ENCODE assay signal across 26 cellular contexts in the genomic region with DNA sequence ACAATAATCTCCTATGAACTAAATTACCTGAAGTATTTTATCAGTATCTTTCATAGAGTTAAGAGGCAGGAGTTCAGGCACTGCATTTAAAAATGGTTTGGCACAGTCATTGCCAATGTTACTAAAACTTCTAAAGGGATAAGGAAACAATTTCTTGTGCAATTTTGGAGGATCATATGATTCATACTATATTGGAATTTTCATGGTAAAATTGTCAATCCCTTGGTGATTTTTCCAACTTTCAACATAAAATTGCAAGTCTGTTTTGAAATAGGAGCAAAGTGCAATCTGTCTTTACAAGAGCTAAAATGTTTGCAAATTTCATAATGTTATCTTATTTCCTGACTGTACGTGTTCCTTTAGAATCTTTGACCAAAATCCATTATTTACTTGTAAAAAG.
DNase-seq lines count a peak whose midpoint lies in the region; ATAC-seq and TF ChIP-seq lines count a peak whose summit lies in the region.
"Had no signal": no experiment of that assay in that cellular context is flagged by ENCODE, and none has a peak within 500 bp of the region (broad histone marks: within the 10 kb centered on the region; RNA-seq: fewer than 3 reads in every experiment).

No MANE protein-coding gene starts in this region.

- peaks cover 37% of the 10 kb centered on the region for H3K4me1 Mint-ChIP-seq in endodermal cell
- H3K4me1 Mint-ChIP-seq: B cell; CD14-positive monocyte; CD8-positive, alpha-beta memory T cell had no signal

- H3K36me3 ChIP-seq in endodermal cell (ENCODE audit: control insufficient read depth, insufficient read depth, low read length) (no peaks in the 10 kb centered on the region), smooth muscle cell (ENCODE audit: low read depth) (no peaks in the 10 kb centered on the region)
- H3K36me3 ChIP-seq: MG63 had no signal

- no peak overlapping the region for H3K4me3 ChIP-seq in endodermal cell (ENCODE audit: low read length)
- no peak overlapping the region for H3K4me3 ChIP-seq in smooth muscle cell
- H3K4me3 ChIP-seq: A549, MG63, SK-N-MC had no signal

- peak overlapping the region; percentile 15 for H3K4me2 ChIP-seq in smooth muscle cell
- H3K4me2 ChIP-seq: A549 had no signal

- H3K79me2 ChIP-seq in smooth muscle cell (ENCODE audit: low read depth): no peaks in the 10 kb centered on the region

- H3K4me3 Mint-ChIP-seq in endodermal cell: no peak overlapping the region
- H3K4me3 Mint-ChIP-seq: B cell; CD14-positive monocyte; CD8-positive, alpha-beta memory T cell; H9 had no signal

- peaks cover 5% of the 10 kb centered on the region for H3K9me3 Mint-ChIP-seq in endodermal cell
- H3K9me3 Mint-ChIP-seq: H9 had no signal

- H3K27me3 Mint-ChIP-seq in endodermal cell (ENCODE audit: insufficient read depth): no peaks in the 10 kb centered on the region
- H3K27me3 Mint-ChIP-seq: B cell; CD8-positive, alpha-beta memory T cell had no signal

- H4K20me1 ChIP-seq in smooth muscle cell (ENCODE audit: low read depth): peaks cover 8% of the 10 kb centered on the region

- no peak overlapping the region for H2AFZ ChIP-seq in smooth muscle cell (ENCODE audit: low read depth)

- H3F3A ChIP-seq in smooth muscle cell (ENCODE audit: low read depth): no peaks in the 10 kb centered on the region

- ATAC-seq in left lobe of liver (peak; percentile 29), GM21515 (IDR thresholded peaks at IDR 0.05; ENCODE audit: unreplicated experiment) (no peak), HG02588 (IDR thresholded peaks at IDR 0.05; ENCODE audit: unreplicated experiment) (no peak), GM18867 (IDR thresholded peaks at IDR 0.05; ENCODE audit: unreplicated experiment) (no peak), GM21526 (IDR thresholded peaks at IDR 0.05; ENCODE audit: low FRiP score, unreplicated experiment) (no peak)
- ATAC-seq: A549 had no signal

- peak; percentile 23 for DNase-seq in HS-5 (ENCODE audit: low read depth)
- DNase-seq in endodermal cell: no peak
- DNase-seq in left lobe of liver (ENCODE audit: low spot score): no peak
- no peak for DNase-seq in smooth muscle cell (lab: John Stamatoyannopoulos, UW; ENCODE audit: unreplicated experiment)
- DNase-seq: CD8-positive, alpha-beta memory T cell; DMS 273 treated with DMSO at 0.1 percent for 48 hours; DMS79 treated with DMSO at 0.1 percent for 48 hours; GF-D8; KG1; MG63; NCI-H1105 treated with DMSO at 0.1 percent for 48 hours; NCI-H2029; NCI-H2227 treated with DMSO at 0.1 percent for 48 hours; NCI-H526 treated with DMSO at 0.1 percent for 48 hours; SHP77 treated with DMSO at 0.1 percent for 48 hours; SW 1271 had no signal

- no peak for TF ChIP-seq CTCF in endodermal cell (conservative IDR thresholded peaks at IDR 0.05)
- TF ChIP-seq CTCF in smooth muscle cell (IDR thresholded peaks at IDR 0.05; ENCODE audit: borderline replicate concordance, insufficient read depth, poor library complexity, severe bottlenecking): no peak

- 88% methylated on average over 1 of the region's 1 CpG; no CpG with 5 or more reads in 1 of the 2 experiments for WGBS in endodermal cell (ENCODE audit: insufficient coverage in 1 of 2, insufficient read length in 1 of 2), 2 experiments
- 58% methylated on average over 1 of the region's 1 CpG for WGBS in smooth muscle cell (ENCODE audit: low lambda C conversion rate)

- H3K27ac Mint-ChIP-seq in endodermal cell: peak overlapping the region; percentile 77
- H3K27ac Mint-ChIP-seq: B cell; CD14-positive monocyte; CD8-positive, alpha-beta memory T cell had no signal

- H3K27me3 ChIP-seq in endodermal cell (ENCODE audit: control insufficient read depth, insufficient read depth, low read length, poor library complexity, severe bottlenecking) (no peaks in the 10 kb centered on the region), smooth muscle cell (ENCODE audit: low read depth) (no peaks in the 10 kb centered on the region)
- H3K27me3 ChIP-seq: MG63 had no signal

- H3K9me3 ChIP-seq in endodermal cell (ENCODE audit: control insufficient read depth, low read length) (no peaks in the 10 kb centered on the region), smooth muscle cell (replicated peaks; ENCODE audit: low read depth) (no peaks in the 10 kb centered on the region)
- H3K9me3 ChIP-seq: A549, MG63 had no signal

- H3K4me1 ChIP-seq in endodermal cell (ENCODE audit: control insufficient read depth, insufficient read depth, low read length): peaks cover 18% of the 10 kb centered on the region
- H3K4me1 ChIP-seq in smooth muscle cell (ENCODE audit: low read depth): no peaks in the 10 kb centered on the region
- H3K4me1 ChIP-seq: A549 had no signal

- H3K27ac ChIP-seq in endodermal cell (ENCODE audit: low read depth, low read length) (no peak overlapping the region), smooth muscle cell (ENCODE audit: low read depth) (no peak overlapping the region)
- H3K27ac ChIP-seq: A549, RWPE1, SK-N-MC had no signal

- H3K9ac ChIP-seq in endodermal cell (ENCODE audit: extremely low read depth, low read length, poor library complexity, severe bottlenecking): no peak overlapping the region
- H3K9ac ChIP-seq in smooth muscle cell (ENCODE audit: low read depth): no peak overlapping the region

- no peaks in the 10 kb centered on the region for H3K36me3 Mint-ChIP-seq in endodermal cell (ENCODE audit: low read depth)
- H3K36me3 Mint-ChIP-seq: CD14-positive monocyte; CD8-positive, alpha-beta memory T cell had no signal
